1 cellular context compared by ENCODE assay signal in genomic region chrX:135081695-135082094, GRCh38.
TF ChIP-seq lines count a peak whose summit lies in the region.

No MANE protein-coding gene starts in this region.

TF ChIP-seq in HepG2, 621 proteins besides CTCF, POLR2A, EP300 and RAD21:
- TF ChIP-seq SALL1 (CRISPR knock-in tag; IDR thresholded peaks at IDR 0.05) = no peak
- no peak for TF ChIP-seq ZZZ3 (CRISPR knock-in tag; IDR thresholded peaks at IDR 0.05; ENCODE audit: borderline replicate concordance)
- TF ChIP-seq ZNF572 (CRISPR knock-in tag; IDR thresholded peaks at IDR 0.05) = no peak
TF ChIP-seq in HepG2: peak in this region for 0.
